In the genomic region with DNA sequence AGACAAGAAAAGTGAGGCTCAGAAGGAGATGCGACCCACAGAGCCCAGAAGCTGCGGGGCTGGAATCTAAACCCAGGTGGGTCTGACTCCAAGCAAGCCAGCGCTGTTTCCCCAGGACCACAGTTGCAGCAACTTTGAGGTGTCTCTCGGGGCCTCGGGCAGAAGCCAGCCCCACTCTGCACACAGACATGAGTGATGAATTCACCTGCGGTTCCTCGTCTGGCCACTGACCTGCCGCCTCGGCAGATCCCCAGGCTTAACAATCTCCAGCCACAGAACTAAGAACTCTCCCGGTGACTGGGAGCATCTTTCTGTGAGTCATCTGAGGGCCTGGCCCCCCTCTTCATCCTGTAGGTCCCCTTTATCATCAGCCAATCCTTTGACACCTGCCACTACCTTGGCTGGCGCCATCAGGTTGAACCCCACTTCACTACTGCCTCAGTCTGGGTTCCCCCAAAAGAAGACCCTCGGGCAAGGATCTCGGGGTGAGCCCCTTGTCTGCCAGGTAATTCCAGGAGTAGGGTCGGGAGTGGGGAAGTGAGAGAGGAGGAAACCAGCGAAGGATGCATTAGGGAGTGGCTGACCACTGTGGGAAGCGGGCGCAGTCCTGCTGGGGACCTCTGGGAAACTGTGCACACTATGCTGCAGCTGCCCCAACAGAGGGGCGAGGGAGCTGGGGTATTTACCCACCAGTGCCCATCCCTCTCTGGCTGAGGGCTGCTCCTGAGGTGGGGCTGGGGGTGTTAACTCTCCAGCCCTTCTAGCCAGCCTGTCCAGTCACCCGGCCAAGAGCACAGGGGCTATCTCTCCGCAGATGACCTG, we compare ENCODE assay signal across 19 cellular contexts.
"Had no signal": no experiment of that assay in that cellular context is flagged by ENCODE, and none has a peak within 500 bp of the region (broad histone marks: within the 10 kb centered on the region; RNA-seq: fewer than 3 reads in every experiment).

No MANE protein-coding gene starts in this region.

- DNase-seq: activated CD4-positive, alpha-beta memory T cell treated with anti-CD3 and anti-CD28 coated beads, Interleukin-2, amount 10 ng/mL, durations not matched to agents 7 days and 5 days; activated CD4-positive, alpha-beta T cell treated with anti-CD3 and anti-CD28 coated beads for 48 hours; activated CD4-positive, CD25-positive, alpha-beta regulatory T cell; activated CD8-positive, alpha-beta memory T cell treated with anti-CD3 and anti-CD28 coated beads, Interleukin-2, amount 50 U/mL, for 4 hours; activated naive CD4-positive, alpha-beta T cell treated with anti-CD3 and anti-CD28 coated beads, Interleukin-2, amount 50 U/mL, for 16 hours; activated T-cell treated with anti-CD3 and anti-CD28 coated beads, Interleukin-2, amount 50 U/mL, for 4 hours; cerebellar nuclear complex; cortex of kidney; effector CD8-positive, alpha-beta T cell; gastrocnemius medialis; heart right ventricle; kidney glomerular epithelial cell; natural killer cell; retina; T-helper 1 cell; T-helper 9 cell had no signal

- H3K27ac ChIP-seq: ascending aorta, gastrocnemius medialis, heart right ventricle had no signal

- H3K4me1 ChIP-seq: ascending aorta, gastrocnemius medialis, heart right ventricle had no signal

- H3K36me3 Mint-ChIP-seq: natural killer cell had no signal

- H3K27ac Mint-ChIP-seq: activated CD4-positive, alpha-beta memory T cell treated with anti-CD3 and anti-CD28 coated beads, Interleukin-2, amount 10 ng/mL, durations not matched to agents 7 days and 5 days; natural killer cell; stimulated activated naive CD8-positive, alpha-beta T cell treated with anti-CD3 and anti-CD28 coated beads, Interleukin-15, Interleukin-2, amounts not matched to agents 100 ng/mL and 50 ng/mL, for 24 hours had no signal

- H3K4me3 Mint-ChIP-seq: activated CD4-positive, alpha-beta memory T cell treated with anti-CD3 and anti-CD28 coated beads, Interleukin-2, amount 10 ng/mL, durations not matched to agents 7 days and 5 days; activated T-cell treated with anti-CD3 and anti-CD28 coated beads, Interleukin-2, amount 50 U/mL, for 4 hours; natural killer cell; stimulated activated naive CD8-positive, alpha-beta T cell treated with anti-CD3 and anti-CD28 coated beads, Interleukin-15, Interleukin-2, amounts not matched to agents 100 ng/mL and 50 ng/mL, for 24 hours had no signal

- H3K27me3 ChIP-seq: ascending aorta, gastrocnemius medialis, heart right ventricle had no signal

- H3K36me3 ChIP-seq: ascending aorta, gastrocnemius medialis, heart right ventricle had no signal

- H3K9me3 ChIP-seq: ascending aorta, gastrocnemius medialis had no signal

- H3K27me3 Mint-ChIP-seq: activated CD4-positive, alpha-beta memory T cell treated with anti-CD3 and anti-CD28 coated beads, Interleukin-2, amount 10 ng/mL, durations not matched to agents 7 days and 5 days; stimulated activated naive CD8-positive, alpha-beta T cell treated with anti-CD3 and anti-CD28 coated beads, Interleukin-15, Interleukin-2, amounts not matched to agents 100 ng/mL and 50 ng/mL, for 24 hours; type B pancreatic cell had no signal

- H3K9me3 Mint-ChIP-seq: natural killer cell; stimulated activated naive CD8-positive, alpha-beta T cell treated with anti-CD3 and anti-CD28 coated beads, Interleukin-15, Interleukin-2, amounts not matched to agents 100 ng/mL and 50 ng/mL, for 24 hours had no signal

- H3K4me3 ChIP-seq: ascending aorta, gastrocnemius medialis, heart right ventricle had no signal
